In the genomic region with DNA sequence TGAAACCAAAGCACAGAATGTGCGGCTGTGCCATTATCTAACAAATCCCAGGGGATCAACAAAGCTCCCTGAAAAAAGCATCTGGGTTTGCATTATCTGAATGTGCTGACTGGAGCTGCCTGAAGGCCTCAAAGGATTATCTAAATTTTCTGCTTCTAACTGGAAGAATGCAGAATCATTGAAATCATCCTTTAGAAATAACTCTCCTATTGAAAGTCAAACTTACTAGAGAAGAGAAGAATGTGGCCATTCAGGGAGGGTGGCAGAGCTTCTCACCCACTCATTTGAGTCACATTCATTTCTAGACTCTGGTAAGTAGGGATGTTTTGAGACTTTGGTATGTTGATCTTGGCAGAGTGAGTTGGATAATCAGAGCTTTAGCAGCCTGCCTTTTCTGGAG, we compare ENCODE assay signal across 8 cellular contexts.
A peak's percentile ranks its signal among the peaks of the same experiment; 100 is the strongest.
DNase-seq lines count a peak whose midpoint lies in the region; ATAC-seq and TF ChIP-seq lines count a peak whose summit lies in the region.

No MANE protein-coding gene starts in this region.

- ATAC-seq in HG02759 (IDR thresholded peaks at IDR 0.05; ENCODE audit: unreplicated experiment): no peak
- no peak for ATAC-seq in HG03108 (IDR thresholded peaks at IDR 0.05; ENCODE audit: unreplicated experiment)

- peak overlapping the region; percentile 22 for H3K27ac ChIP-seq in layer of hippocampus (ENCODE audit: low read depth, low read length)

- peak; percentile 23 for DNase-seq in A172 (ENCODE audit: low spot score)
- peak; percentile 38 for DNase-seq in H4 (ENCODE audit: low spot score)
- peak; percentile 93 for DNase-seq in astrocyte of the spinal cord (ENCODE audit: low read depth, low spot score)
- DNase-seq in stimulated activated naive CD4-positive, alpha-beta T cell treated with Interleukin-2 at 50 U/mL for 16 hours (lab: John Stamatoyannopoulos, UW): no peak
- no peak for DNase-seq in DMS114 treated with DMSO at 0.1 percent for 48 hours (lab: John Stamatoyannopoulos, UW; ENCODE audit: unreplicated experiment)

- no peak overlapping the region for H3K4me3 ChIP-seq in astrocyte of the spinal cord (ENCODE audit: low read depth, low read length)

- H3K27me3 ChIP-seq in layer of hippocampus (ENCODE audit: control insufficient read depth, insufficient read depth, low read length): no peaks in the 10 kb centered on the region

- in situ Hi-C loops in astrocyte of the spinal cord (cut with HindIII; ENCODE audit: low sequenced_read_pairs): no loop called here

- no peak for TF ChIP-seq CTCF in astrocyte of the spinal cord (IDR thresholded peaks at IDR 0.05; ENCODE audit: low read depth, low read length)

Comparison
In these comparisons a context has a peak if more than half of its experiments do, and no peak if none do; other contexts are left out.
1. DNase-seq: peak in A172 (single experiment), H4 (single experiment) and astrocyte of the spinal cord (single experiment); none in stimulated activated naive CD4-positive, alpha-beta T cell treated with Interleukin-2 at 50 U/mL for 16 hours (single experiment) and DMS114 treated with DMSO at 0.1 percent for 48 hours (single experiment).